In genomic region chr9:136362450-136362784, GRCh38 we compare ENCODE assay signal across 11 cellular contexts. TPM values are rescaled to one million over a fixed set of nuclear protein-coding genes. Genes with fewer than 3 reads are reported as not detected.
DNase-seq lines count a peak whose midpoint lies in the region; ATAC-seq, FAIRE-seq and TF ChIP-seq lines count a peak whose summit lies in the region.
"Had no signal": no experiment of that assay in that cellular context is flagged by ENCODE, and none has a peak within 500 bp of the region (broad histone marks: within the 10 kb centered on the region; RNA-seq: fewer than 3 reads in every experiment).

No MANE protein-coding gene starts in this region.

- H3K36me3 ChIP-seq in IMR-90 (ENCODE audit: control insufficient read depth, insufficient read depth, low read length) (peaks cover 16% of the 10 kb centered on the region; the same call in 1 of the 2 replicates), breast epithelium (no peaks in the 10 kb centered on the region)

- no peak overlapping the region for H3K18ac ChIP-seq in IMR-90 (ENCODE audit: low read depth, low read length)

- H4K91ac ChIP-seq in IMR-90 (ENCODE audit: insufficient read depth, low read depth, low read length) = peak overlapping the region; percentile 84

- H3K27me3 ChIP-seq in IMR-90 (ENCODE audit: control insufficient read depth, insufficient read depth, low read length) (no peaks in the 10 kb centered on the region), breast epithelium (no peaks in the 10 kb centered on the region)

- H2AK9ac ChIP-seq in IMR-90 (replicated peaks; ENCODE audit: low read depth, low read length, poor library complexity) = peak overlapping the region; percentile 76

- in situ Hi-C loops in IMR-90 (cut with MboI; ENCODE audit: low sequenced_read_pairs) = no loop called here
- in situ Hi-C loops in KBM-7 (cut with MboI; ENCODE audit: low pct_unique_long_range_greater_than_20kb, low sequenced_read_pairs) = no loop called here

- no peak for TF ChIP-seq RAD21 in A549 (conservative IDR thresholded peaks at IDR 0.05 in 1 of 2, IDR thresholded peaks at IDR 0.05 in 1 of 2)
- TF ChIP-seq RAD21 in IMR-90 (IDR thresholded peaks at IDR 0.05; ENCODE audit: low read length) = no peak

- no peak for ATAC-seq in A549
- no peak for ATAC-seq in IMR-90 (ENCODE audit: low read depth)
- no peak for ATAC-seq in naive thymus-derived CD8-positive, alpha-beta T cell
- ATAC-seq in GM18520 (IDR thresholded peaks at IDR 0.05; ENCODE audit: unreplicated experiment) = no peak

- no peaks in the 10 kb centered on the region; the same call in 1 of the 2 replicates for H4K20me1 ChIP-seq in IMR-90 (ENCODE audit: insufficient read depth, low read length)

- no peak overlapping the region for H3K9ac ChIP-seq in IMR-90 (ENCODE audit: low read depth, low read length)

- peak overlapping the region; percentile 20 for H3K14ac ChIP-seq in IMR-90 (replicated peaks; ENCODE audit: low read depth, low read length)

- peaks cover 6% of the 10 kb centered on the region for H3K9me1 ChIP-seq in IMR-90 (ENCODE audit: insufficient read depth, low read length)

- no TSS peak for BruUV-seq in IMR-90 (replicated peaks; lab: Mats Ljungman, UMichigan)

- no peak overlapping the region for H2AFZ ChIP-seq in IMR-90 (replicated peaks; ENCODE audit: low read length, poor library complexity)

- POLR2A ChIA-PET in A549 (lab: Yijun Ruan, JAX) = interaction anchor here (0.5 to 2.4 kb wide), 23 partner anchors 8 to 648 kb away, joined by 3 to 33 read pairs (median 4); partner anchors contain the start of genes ENTR1, PMPCA and SNAPC4
- POLR2A ChIA-PET in IMR-90 (lab: Charles Lee; ENCODE audit: unreplicated experiment) = interaction anchor here (0.5 to 0.8 kb wide), 3 partner anchors 33 to 39 kb away, joined by 3 to 4 read pairs (median 3); partner anchors contain the start of gene GPSM1
- POLR2A ChIA-PET in naive thymus-derived CD8-positive, alpha-beta T cell (lab: Charles Lee) = interaction anchor here (0.6 to 2.5 kb wide), 15 partner anchors 17 to 857 kb away, joined by 3 to 34 read pairs (median 4); partner anchors contain the start of genes ENTR1, PMPCA, SNAPC4 and TMEM141

- no peak overlapping the region for H3K23ac ChIP-seq in IMR-90 (ENCODE audit: low read depth, low read length)

- peak overlapping the region; percentile 9 to 90 (median 80) for H3K4me3 Mint-ChIP-seq in naive thymus-derived CD8-positive, alpha-beta T cell

- H3K79me1 ChIP-seq in IMR-90 (ENCODE audit: low read depth in 1 of 2, low read length in 2 of 2) = peaks cover 3 to 31% of the 10 kb centered on the region in 2 experiments; a peak in 3 of 4 replicates

- H2BK15ac ChIP-seq in IMR-90 (ENCODE audit: low read depth, low read length) = no peak overlapping the region

- H3K56ac ChIP-seq in IMR-90 (ENCODE audit: extremely low read depth, insufficient read depth, low read length) = no peak overlapping the region

- H3K4me3 ChIP-seq in A549 (no peak overlapping the region), IMR-90 (ENCODE audit: insufficient read depth, low read depth, low read length) (no peak overlapping the region), breast epithelium (peak overlapping the region in 1 of 3 donors; percentile 94)
- H3K4me3 ChIP-seq: mucosa of descending colon had no signal

- no peak for FAIRE-seq in A549 (lab: Jason Lieb, UNC)

- H2BK120ac ChIP-seq in IMR-90 (ENCODE audit: low read depth, low read length) = peak overlapping the region; percentile 26; the same call in 1 of the 2 replicates

- H3K4me2 ChIP-seq in A549 (peak overlapping the region; percentile 74), IMR-90 (ENCODE audit: low read depth, low read length) (no peak overlapping the region; the same call in 1 of the 2 replicates)

- peaks cover 0 to 6% (median 3%) of the 10 kb centered on the region in 4 donors for H3K4me1 Mint-ChIP-seq in naive thymus-derived CD8-positive, alpha-beta T cell

- peak overlapping the region; percentile 35; the same call in 1 of the 2 replicates for H4K5ac ChIP-seq in IMR-90 (ENCODE audit: low read depth, low read length)

- intact Hi-C loops in IMR-90 (cut with micrococcal nuclease) = no loop called here
- intact Hi-C loops in breast epithelium (cut with DNase I; ENCODE audit: low total_unique reads) = loop anchor here (5.0 kb wide), 1 partner anchor 1290 kb away; no protein-coding TSS in a partner anchor

- no peaks in the 10 kb centered on the region for H3K9me3 Mint-ChIP-seq in naive thymus-derived CD8-positive, alpha-beta T cell
- H3K9me3 Mint-ChIP-seq: activated naive CD8-positive, alpha-beta T cell treated with anti-CD3 and anti-CD28 coated beads, Interleukin-2, amount 10 ng/mL, durations not matched to agents 7 days and 5 days had no signal

- dilution Hi-C loops in IMR-90 (cut with HindIII; ENCODE audit: low sequenced_read_pairs, unreplicated experiment) = no loop called here

- no peak for DNase-seq in A549 (ENCODE audit: low read depth in 1 of 2, low spot score in 1 of 2)
- no peak for DNase-seq in IMR-90
- DNase-seq in breast epithelium (ENCODE audit: low spot score in 2 of 2) = no peak
- DNase-seq in naive thymus-derived CD8-positive, alpha-beta T cell = no peak
- DNase-seq in DMS 273 (lab: John Stamatoyannopoulos, UW; ENCODE audit: unreplicated experiment) = no peak
- no peak for DNase-seq in pons (ENCODE audit: low spot score)
- DNase-seq in KBM-7 = no peak
- DNase-seq: NCI-H524 treated with DMSO at 0.1 percent for 48 hours had no signal

- WGBS in A549 (ENCODE audit: missing lambda C conversion rate) = 77% methylated on average over 5 of the region's 6 CpGs
- WGBS in IMR-90 (ENCODE audit: extremely low coverage in 2 of 2, insufficient read length in 1 of 2), 2 experiments = no CpG with 5 or more reads among the region's 6 CpGs

- H3K9me3 ChIP-seq in A549 (no peaks in the 10 kb centered on the region), IMR-90 (ENCODE audit: control insufficient read depth, insufficient read depth, low read length) (no peaks in the 10 kb centered on the region), breast epithelium (no peaks in the 10 kb centered on the region)
- H3K9me3 ChIP-seq: mucosa of descending colon had no signal

- TF ChIP-seq CTCF in A549 (IDR thresholded peaks at IDR 0.05) = no peak
- no peak for TF ChIP-seq CTCF in IMR-90 (conservative IDR thresholded peaks at IDR 0.05; ENCODE audit: low read depth, low read length)
- TF ChIP-seq CTCF in breast epithelium (IDR thresholded peaks at IDR 0.05) = no peak

- TF ChIP-seq POLR2A in A549 (IDR thresholded peaks at IDR 0.05; ENCODE audit: low read length) (no peak), IMR-90 (IDR thresholded peaks at IDR 0.05; ENCODE audit: low read depth, low read length) (peak; percentile 40), breast epithelium (IDR thresholded peaks at IDR 0.05) (no peak)

- peak overlapping the region; percentile 46 to 70; a peak in 2 of 4 replicates for H4K8ac ChIP-seq in IMR-90 (ENCODE audit: low read depth in 2 of 2, low read length in 2 of 2)

- no peaks in the 10 kb centered on the region for H3K27me3 Mint-ChIP-seq in naive thymus-derived CD8-positive, alpha-beta T cell
- H3K27me3 Mint-ChIP-seq: activated naive CD8-positive, alpha-beta T cell treated with anti-CD3 and anti-CD28 coated beads, Interleukin-2, amount 10 ng/mL, durations not matched to agents 7 days and 5 days had no signal

- H2BK20ac ChIP-seq in IMR-90 (ENCODE audit: low read depth, low read length) = peak overlapping the region; percentile 4

- peak overlapping the region in 1 of 2 experiments; percentile 72; a peak in 3 of 6 replicates for H3K27ac ChIP-seq in A549
- H3K27ac ChIP-seq in IMR-90 (ENCODE audit: insufficient read depth, low read length) = peak overlapping the region; percentile 28; the same call in 1 of the 2 replicates
- H3K27ac ChIP-seq in breast epithelium = peak overlapping the region; percentile 80 to 97

- H3K4ac ChIP-seq in IMR-90 (ENCODE audit: low read depth, low read length) = peak overlapping the region; percentile 94

- peaks cover 13% of the 10 kb centered on the region; the same call in 2 of the 3 replicates for H3K4me1 ChIP-seq in A549
- peaks cover 29% of the 10 kb centered on the region for H3K4me1 ChIP-seq in IMR-90 (ENCODE audit: control insufficient read depth, insufficient read depth, low read length)
- peaks cover 3 to 7% of the 10 kb centered on the region in 2 donors for H3K4me1 ChIP-seq in breast epithelium

- peak overlapping the region; percentile 90; the same call in 1 of the 2 replicates for H2AK5ac ChIP-seq in IMR-90 (ENCODE audit: low read depth, low read length)

- H3K36me3 Mint-ChIP-seq in naive thymus-derived CD8-positive, alpha-beta T cell = peaks cover 0 to 2% (median 0%) of the 10 kb centered on the region in 3 donors
- H3K36me3 Mint-ChIP-seq: activated naive CD8-positive, alpha-beta T cell treated with anti-CD3 and anti-CD28 coated beads, Interleukin-2, amount 10 ng/mL, durations not matched to agents 7 days and 5 days had no signal

- TF ChIP-seq EP300 in A549 (IDR thresholded peaks at IDR 0.05) = no peak

- peak overlapping the region; percentile 84 for H2BK5ac ChIP-seq in IMR-90 (ENCODE audit: low read depth, low read length, poor library complexity, severe bottlenecking)

- H3K27ac Mint-ChIP-seq in naive thymus-derived CD8-positive, alpha-beta T cell = peak overlapping the region in 5 of 10 donors; percentile 31 to 90 (median 51)

- CTCF ChIA-PET in A549 (lab: Yijun Ruan, JAX) (interaction anchor here (0.6 to 2.9 kb wide), 23 partner anchors 8 to 334 kb away, joined by 3 to 29 read pairs (median 5); no protein-coding TSS in a partner anchor), IMR-90 (lab: Yijun Ruan, JAX) (interaction anchor here (0.6 to 1.6 kb wide), 5 partner anchors 10 to 50 kb away, joined by 3 to 8 read pairs (median 3); partner anchors contain the start of gene GPSM1)

RNA-seq across cellular contexts. Expression of gene DNLZ, which starts 1.1 kb away (rescaled TPM):
- polyA plus RNA-seq in A549 (2011; rRNA removed) = 5.1 and 8.0 TPM in 2 replicates
- polyA plus RNA-seq in A549 (2012; cell fraction: cytosol; rRNA removed) = 48.0 and 53.1 TPM in 2 replicates
- polyA plus RNA-seq in A549 (2012; cell fraction: nucleus; rRNA removed) = 55.1 and 58.4 TPM in 2 replicates
- polyA plus RNA-seq in A549 (2017; fragmentation: RNase III; extraction: RNeasy Plus Mini Kit Qiagen cat#74134 plus additional on column Dnase treatment) = 19.0 to 19.9 TPM (median 19.1 TPM) in 3 replicates
- polyA minus RNA-seq in A549 (2011; rRNA and poly(A)+ RNA removed) = 2.1 and 2.4 TPM in 2 replicates
- total RNA-seq in IMR-90 (2012; rRNA removed) = 2.0 and 6.1 TPM in 2 replicates
- 11.4 and 20.3 TPM in 2 replicates for polyA plus RNA-seq in IMR-90 (2012; rRNA removed)
- 19.7 and 40.1 TPM in 2 replicates for polyA plus RNA-seq in IMR-90 (2012; cell fraction: cytosol; rRNA removed)
- 8.7 and 31.6 TPM in 2 replicates for polyA plus RNA-seq in IMR-90 (2012; cell fraction: nucleus; rRNA removed; ENCODE audit: low replicate concordance)
- total RNA-seq in breast epithelium = 10 to 100 TPM; 35.4 to 57.4 (median 40.0) TPM
- total RNA-seq in naive thymus-derived CD8-positive, alpha-beta T cell = 10 to 100 TPM; 32.8 to 33.3 TPM
- polyA plus RNA-seq in naive thymus-derived CD8-positive, alpha-beta T cell = 10 to 100 TPM; 51.6 to 58.1 (median 52.9) TPM

RNA-seq across cellular contexts. Expression of gene CARD9, which starts 11.1 kb away (rescaled TPM):
- polyA plus RNA-seq in A549 (2011; rRNA removed) (0.21 and 0.25 TPM in 2 replicates), A549 (2017; fragmentation: RNase III; extraction: RNeasy Plus Mini Kit Qiagen cat#74134 plus additional on column Dnase treatment) (0.94 to 1.2 TPM (median 0.94 TPM) in 3 replicates), IMR-90 (2012; rRNA removed) (1.5 and 1.9 TPM in 2 replicates)
- 0.66 and 0.70 TPM in 2 replicates for polyA plus RNA-seq in A549 (2012; cell fraction: cytosol; rRNA removed)
- polyA plus RNA-seq in A549 (2012; cell fraction: nucleus; rRNA removed) = 3.4 and 5.5 TPM in 2 replicates
- 0.05 and 2.3 TPM in 2 replicates for polyA minus RNA-seq in A549 (2011; rRNA and poly(A)+ RNA removed)
- total RNA-seq in IMR-90 (2012; rRNA removed) (0.36 and 1.1 TPM in 2 replicates), breast epithelium (1 to 10 TPM; 3.0 to 7.6 (median 3.3) TPM)
- polyA plus RNA-seq in IMR-90 (2012; cell fraction: cytosol; rRNA removed) = 0.47 and 1.0 TPM in 2 replicates
- 9.8 and 17.9 TPM in 2 replicates for polyA plus RNA-seq in IMR-90 (2012; cell fraction: nucleus; rRNA removed; ENCODE audit: low replicate concordance)
- under 1 TPM; 0.70 to 0.85 TPM for total RNA-seq in naive thymus-derived CD8-positive, alpha-beta T cell
- under 1 TPM; 0.08 to 0.21 (median 0.12) TPM for polyA plus RNA-seq in naive thymus-derived CD8-positive, alpha-beta T cell

RNA-seq across cellular contexts. Expression of gene GPSM1, which starts 35.1 kb away (rescaled TPM):
- polyA plus RNA-seq in A549 (2011; rRNA removed) (2.1 TPM in 2 replicates), A549 (2017; fragmentation: RNase III; extraction: RNeasy Plus Mini Kit Qiagen cat#74134 plus additional on column Dnase treatment) (8.2 to 9.9 TPM (median 8.8 TPM) in 3 replicates), IMR-90 (2012; rRNA removed) (71.2 and 91.4 TPM in 2 replicates)
- polyA plus RNA-seq in A549 (2012; cell fraction: cytosol; rRNA removed) = 6.5 and 10.5 TPM in 2 replicates
- 29.9 and 39.9 TPM in 2 replicates for polyA plus RNA-seq in A549 (2012; cell fraction: nucleus; rRNA removed)
- 1.8 and 2.7 TPM in 2 replicates for polyA minus RNA-seq in A549 (2011; rRNA and poly(A)+ RNA removed)
- total RNA-seq in IMR-90 (2012; rRNA removed) (28.7 and 29.7 TPM in 2 replicates), breast epithelium (10 to 100 TPM in 1 of 3 donors, 1 to 10 TPM in 2; 5.6 to 19.0 (median 8.6) TPM)
- polyA plus RNA-seq in IMR-90 (2012; cell fraction: cytosol; rRNA removed) = 45.5 and 87.8 TPM in 2 replicates
- polyA plus RNA-seq in IMR-90 (2012; cell fraction: nucleus; rRNA removed; ENCODE audit: low replicate concordance) = 297 and 693 TPM in 2 replicates
- total RNA-seq in naive thymus-derived CD8-positive, alpha-beta T cell = 10 to 100 TPM; 10.0 to 11.6 TPM
- under 1 TPM; 0.50 to 0.98 (median 0.82) TPM for polyA plus RNA-seq in naive thymus-derived CD8-positive, alpha-beta T cell

RNA-seq across cellular contexts. Expression of gene SNAPC4, which starts 37.6 kb away (rescaled TPM):
- polyA plus RNA-seq in A549 (2011; rRNA removed) (2.7 and 3.1 TPM in 2 replicates), A549 (2017; fragmentation: RNase III; extraction: RNeasy Plus Mini Kit Qiagen cat#74134 plus additional on column Dnase treatment) (10.1 to 10.8 TPM (median 10.3 TPM) in 3 replicates), IMR-90 (2012; rRNA removed) (6.5 and 7.6 TPM in 2 replicates)
- polyA plus RNA-seq in A549 (2012; cell fraction: cytosol; rRNA removed) = 5.2 and 6.4 TPM in 2 replicates
- 25.6 and 36.1 TPM in 2 replicates for polyA plus RNA-seq in A549 (2012; cell fraction: nucleus; rRNA removed)
- polyA minus RNA-seq in A549 (2011; rRNA and poly(A)+ RNA removed) = 4.5 and 4.6 TPM in 2 replicates
- total RNA-seq in IMR-90 (2012; rRNA removed) (2.5 and 3.1 TPM in 2 replicates), breast epithelium (1 to 10 TPM; 4.6 to 7.5 (median 6.7) TPM)
- 3.2 and 3.7 TPM in 2 replicates for polyA plus RNA-seq in IMR-90 (2012; cell fraction: cytosol; rRNA removed)
- polyA plus RNA-seq in IMR-90 (2012; cell fraction: nucleus; rRNA removed; ENCODE audit: low replicate concordance) = 42.0 and 62.6 TPM in 2 replicates
- total RNA-seq in naive thymus-derived CD8-positive, alpha-beta T cell = 10 to 100 TPM; 13.7 to 15.6 TPM
- 1 to 10 TPM in 2 of 3 donors, under 1 TPM in 1; 0.90 to 2.0 (median 1.3) TPM for polyA plus RNA-seq in naive thymus-derived CD8-positive, alpha-beta T cell

RNA-seq across cellular contexts. Expression of gene ENTR1, which starts 48.0 kb away (rescaled TPM):
- polyA plus RNA-seq in A549 (2011; rRNA removed) = 69.0 and 75.8 TPM in 2 replicates
- 63.5 and 69.5 TPM in 2 replicates for polyA plus RNA-seq in A549 (2012; cell fraction: cytosol; rRNA removed)
- polyA plus RNA-seq in A549 (2012; cell fraction: nucleus; rRNA removed) = 123 and 138 TPM in 2 replicates
- 63.8 to 67.4 TPM (median 66.7 TPM) in 3 replicates for polyA plus RNA-seq in A549 (2017; fragmentation: RNase III; extraction: RNeasy Plus Mini Kit Qiagen cat#74134 plus additional on column Dnase treatment)
- polyA minus RNA-seq in A549 (2011; rRNA and poly(A)+ RNA removed) = 26.5 and 42.7 TPM in 2 replicates
- 14.5 and 17.2 TPM in 2 replicates for total RNA-seq in IMR-90 (2012; rRNA removed)
- 34.9 and 37.3 TPM in 2 replicates for polyA plus RNA-seq in IMR-90 (2012; rRNA removed)
- polyA plus RNA-seq in IMR-90 (2012; cell fraction: cytosol; rRNA removed) = 30.9 and 32.0 TPM in 2 replicates
- 139 and 181 TPM in 2 replicates for polyA plus RNA-seq in IMR-90 (2012; cell fraction: nucleus; rRNA removed; ENCODE audit: low replicate concordance)
- 10 to 100 TPM; 23.7 to 54.4 (median 36.0) TPM for total RNA-seq in breast epithelium
- total RNA-seq in naive thymus-derived CD8-positive, alpha-beta T cell = 10 to 100 TPM; 88.1 to 96.0 TPM
- 10 to 100 TPM in 2 of 3 donors, 1 to 10 TPM in 1; 9.7 to 16.8 (median 11.4) TPM for polyA plus RNA-seq in naive thymus-derived CD8-positive, alpha-beta T cell
